Comparison of ENCODE assay signal across 15 cellular contexts in genomic region chr9:89356782-89357181, GRCh38.
"Had no signal": no experiment of that assay in that cellular context is flagged by ENCODE, and none has a peak within 500 bp of the region (broad histone marks: within the 10 kb centered on the region; RNA-seq: fewer than 3 reads in every experiment).

No MANE protein-coding gene starts in this region.

- H3K4me3 Mint-ChIP-seq: activated naive CD4-positive, alpha-beta T cell treated with anti-CD3 and anti-CD28 coated beads, Interleukin-2, amount 50 U/mL, for 24 hours; brain; naive B cell; WTC11 had no signal

- H3K27me3 Mint-ChIP-seq: activated naive CD4-positive, alpha-beta T cell treated with anti-CD3 and anti-CD28 coated beads, Interleukin-2, amount 50 U/mL, for 24 hours; brain; naive B cell had no signal

- H3K9me3 Mint-ChIP-seq: activated naive CD4-positive, alpha-beta T cell treated with anti-CD3 and anti-CD28 coated beads, Interleukin-2, amount 50 U/mL, for 24 hours; brain; naive B cell; WTC11 had no signal

- ATAC-seq: WTC11 had no signal

- FAIRE-seq: islet of Langerhans, small intestine, TTC549 had no signal

- H3K4me1 Mint-ChIP-seq: WTC11 had no signal

- H3K27ac ChIP-seq: esophagus muscularis mucosa, uterus had no signal

- H3K27ac Mint-ChIP-seq: WTC11 had no signal

- H3K4me3 ChIP-seq: esophagus muscularis mucosa, uterus had no signal

- H3K4me1 ChIP-seq: uterus had no signal

- H3K27me3 ChIP-seq: esophagus muscularis mucosa, uterus had no signal

- H3K9me3 ChIP-seq: esophagus muscularis mucosa, uterus had no signal

- H3K36me3 ChIP-seq: uterus had no signal

- DNase-seq: activated CD4-positive, alpha-beta T cell treated with anti-CD3 and anti-CD28 coated beads for 4 hours; activated effector memory CD4-positive, alpha-beta T cell treated with Interleukin-2 at 50 U/mL for 16 hours; activated T-cell treated with anti-CD3 and anti-CD28 coated beads, Interleukin-2, amount 50 U/mL, for 1 hour; central memory CD4-positive, alpha-beta T cell; cortex of kidney; effector CD4-positive, alpha-beta T cell; naive B cell; small intestine; uterus had no signal
